9 cellular contexts compared by ENCODE assay signal in the genomic region with DNA sequence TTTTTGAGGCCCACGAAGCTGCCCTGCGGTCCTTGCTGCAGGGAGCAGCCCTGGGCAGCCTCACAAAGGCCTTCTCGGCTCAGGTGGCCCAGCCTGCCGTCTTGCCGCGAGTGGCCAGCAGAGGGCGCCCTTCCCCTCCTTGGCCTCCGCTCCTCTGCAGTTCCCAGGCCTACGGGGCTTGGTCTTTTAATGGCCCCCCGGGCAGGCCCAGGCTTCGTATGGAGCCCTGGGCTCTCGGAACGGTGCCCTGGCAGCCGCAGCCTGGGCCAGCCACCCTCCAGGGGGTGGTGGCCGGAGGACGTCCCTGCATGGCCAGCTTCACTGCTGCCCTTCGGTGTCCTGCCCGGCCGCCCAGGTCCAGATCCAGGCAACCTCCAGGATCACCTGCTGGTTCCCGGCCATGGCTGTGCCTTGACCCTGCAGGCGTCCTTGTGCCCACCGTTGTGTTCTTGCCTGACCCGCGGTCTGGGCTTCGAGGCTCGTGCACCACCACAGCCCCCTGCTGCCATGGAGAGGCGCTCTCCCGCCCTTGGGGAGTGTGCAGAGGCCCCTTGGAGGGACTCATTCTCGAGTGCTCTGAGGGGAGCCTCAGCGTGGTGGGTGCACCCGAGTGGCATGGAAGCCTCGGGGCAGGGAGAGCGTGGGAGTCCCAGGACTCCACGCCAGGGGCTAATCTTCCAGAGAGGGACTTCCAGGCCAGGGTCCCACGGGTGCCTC. TPM values are rescaled to one million over a fixed set of nuclear protein-coding genes. Genes with fewer than 3 reads are reported as not detected.
DNase-seq lines count a peak whose midpoint lies in the region; ATAC-seq and TF ChIP-seq lines count a peak whose summit lies in the region.
"Had no signal": no experiment of that assay in that cellular context is flagged by ENCODE, and none has a peak within 500 bp of the region (broad histone marks: within the 10 kb centered on the region; RNA-seq: fewer than 3 reads in every experiment).

No MANE protein-coding gene starts in this region.

- peak overlapping the region; percentile 51 for H2AFZ ChIP-seq in IMR-90 (replicated peaks; ENCODE audit: low read length, poor library complexity)
- no peak overlapping the region for H2AFZ ChIP-seq in SU-DHL-6 (ENCODE audit: low read depth, low read length, severe bottlenecking)
- no peak overlapping the region for H2AFZ ChIP-seq in smooth muscle cell (ENCODE audit: low read depth)

- H3K4me3 ChIP-seq in IMR-90 (ENCODE audit: insufficient read depth, low read depth, low read length) (no peak overlapping the region), SU-DHL-6 (ENCODE audit: insufficient read depth, low read length, poor library complexity, severe bottlenecking) (no peak overlapping the region), smooth muscle cell (no peak overlapping the region)

- H3K9me3 ChIP-seq in IMR-90 (ENCODE audit: control insufficient read depth, insufficient read depth, low read length), result no peaks in the 10 kb centered on the region
- no peaks in the 10 kb centered on the region for H3K9me3 ChIP-seq in SU-DHL-6 (ENCODE audit: insufficient read depth, low read length)
- no peaks in the 10 kb centered on the region for H3K9me3 ChIP-seq in smooth muscle cell (replicated peaks; ENCODE audit: low read depth)

- peak overlapping the region; percentile 42 for H2AK9ac ChIP-seq in IMR-90 (replicated peaks; ENCODE audit: low read depth, low read length, poor library complexity)

- dilution Hi-C loops in IMR-90 (cut with HindIII; ENCODE audit: low sequenced_read_pairs, unreplicated experiment), result no loop called here

- H3K56ac ChIP-seq in IMR-90 (ENCODE audit: extremely low read depth, insufficient read depth, low read length), result no peak overlapping the region

- no peak overlapping the region for H3K14ac ChIP-seq in IMR-90 (replicated peaks; ENCODE audit: low read depth, low read length)

- H3K9ac ChIP-seq in IMR-90 (ENCODE audit: low read depth, low read length), result no peak overlapping the region
- no peak overlapping the region for H3K9ac ChIP-seq in SU-DHL-6 (ENCODE audit: low read length)
- H3K9ac ChIP-seq in smooth muscle cell (ENCODE audit: low read depth), result no peak overlapping the region

- no peak overlapping the region for H4K91ac ChIP-seq in IMR-90 (ENCODE audit: insufficient read depth, low read depth, low read length)

- H2BK15ac ChIP-seq in IMR-90 (ENCODE audit: low read depth, low read length), result no peak overlapping the region

- no peaks in the 10 kb centered on the region for H4K20me1 ChIP-seq in IMR-90 (ENCODE audit: insufficient read depth, low read length)
- H4K20me1 ChIP-seq in SU-DHL-6 (ENCODE audit: low read depth, low read length), result no peaks in the 10 kb centered on the region
- H4K20me1 ChIP-seq in smooth muscle cell (ENCODE audit: low read depth), result no peaks in the 10 kb centered on the region

- no peak overlapping the region for H3K4ac ChIP-seq in IMR-90 (ENCODE audit: low read depth, low read length)

- H3K4me1 ChIP-seq in IMR-90 (ENCODE audit: control insufficient read depth, insufficient read depth, low read length) (no peaks in the 10 kb centered on the region), smooth muscle cell (ENCODE audit: low read depth) (no peaks in the 10 kb centered on the region)

- in situ Hi-C loops in IMR-90 (cut with MboI; ENCODE audit: low sequenced_read_pairs), result loop anchor here (25.0 kb wide), 2 partner anchors 467 to 542 kb away; no protein-coding TSS in a partner anchor

- TF ChIP-seq CTCF in IMR-90 (conservative IDR thresholded peaks at IDR 0.05; ENCODE audit: low read depth, low read length) (peak; percentile 63), SU-DHL-6 (IDR thresholded peaks at IDR 0.05; ENCODE audit: insufficient read depth, low read length, poor library complexity, severe bottlenecking) (peak; percentile 80), smooth muscle cell (IDR thresholded peaks at IDR 0.05; ENCODE audit: borderline replicate concordance, insufficient read depth, poor library complexity, severe bottlenecking) (peak; percentile 89)

- no TSS peak for BruUV-seq in IMR-90 (replicated peaks; lab: Mats Ljungman, UMichigan)

- no peak for TF ChIP-seq POLR2A in IMR-90 (IDR thresholded peaks at IDR 0.05; ENCODE audit: low read depth, low read length)

- H3K9me2 ChIP-seq in SU-DHL-6 (replicated peaks; ENCODE audit: insufficient read depth, low read length), result no peaks in the 10 kb centered on the region

- no peaks in the 10 kb centered on the region for H3K79me1 ChIP-seq in IMR-90 (ENCODE audit: low read depth in 1 of 2, low read length in 2 of 2)

- no peak overlapping the region for H2BK20ac ChIP-seq in IMR-90 (ENCODE audit: low read depth, low read length)

- H2BK120ac ChIP-seq in IMR-90 (ENCODE audit: low read depth, low read length), result no peak overlapping the region

- no peak overlapping the region for H3K23ac ChIP-seq in IMR-90 (ENCODE audit: low read depth, low read length)

- H3K9me1 ChIP-seq in IMR-90 (ENCODE audit: insufficient read depth, low read length), result no peaks in the 10 kb centered on the region

- WGBS in IMR-90 (ENCODE audit: extremely low coverage in 2 of 2, insufficient read length in 1 of 2), 2 experiments, result 18% methylated on average over 12 of the region's 35 CpGs; no CpG with 5 or more reads in 1 of the 2 experiments
- WGBS in smooth muscle cell (ENCODE audit: low lambda C conversion rate), result 60% methylated on average over 34 of the region's 35 CpGs

- ATAC-seq in IMR-90 (ENCODE audit: low read depth) (peak; percentile 83), left ventricle myocardium superior (peak; percentile 64), GM21723 (IDR thresholded peaks at IDR 0.05; ENCODE audit: unreplicated experiment) (no peak)

- TF ChIP-seq RAD21 in IMR-90 (IDR thresholded peaks at IDR 0.05; ENCODE audit: low read length), result peak; percentile 50

- H3K18ac ChIP-seq in IMR-90 (ENCODE audit: low read depth, low read length), result no peak overlapping the region

- H3K4me2 ChIP-seq in IMR-90 (ENCODE audit: low read depth, low read length) (no peak overlapping the region), SU-DHL-6 (ENCODE audit: low read depth, low read length, poor library complexity, severe bottlenecking) (no peak overlapping the region), smooth muscle cell (no peak overlapping the region)

- H2AK5ac ChIP-seq in IMR-90 (ENCODE audit: low read depth, low read length), result no peak overlapping the region

- H3K79me2 ChIP-seq in SU-DHL-6 (ENCODE audit: insufficient read depth, low read length) (no peaks in the 10 kb centered on the region), smooth muscle cell (ENCODE audit: low read depth) (no peaks in the 10 kb centered on the region)

- CTCF ChIA-PET in IMR-90 (lab: Yijun Ruan, JAX), result interaction anchor here (0.6 kb wide), 1 partner anchor 536 kb away, joined by 3 read pairs; no protein-coding TSS in a partner anchor

- H3K27me3 ChIP-seq in IMR-90 (ENCODE audit: control insufficient read depth, insufficient read depth, low read length) (no peaks in the 10 kb centered on the region; the same call in 1 of the 2 replicates), SU-DHL-6 (ENCODE audit: low read length) (no peaks in the 10 kb centered on the region), smooth muscle cell (ENCODE audit: low read depth) (no peaks in the 10 kb centered on the region)

- H3F3A ChIP-seq in SU-DHL-6 (ENCODE audit: insufficient read depth), result no peaks in the 10 kb centered on the region
- H3F3A ChIP-seq in smooth muscle cell (ENCODE audit: low read depth), result no peaks in the 10 kb centered on the region

- peak; percentile 76 for DNase-seq in COR-L47 (lab: John Stamatoyannopoulos, UW)
- no peak for DNase-seq in IMR-90
- peak; percentile 43 for DNase-seq in activated naive CD8-positive, alpha-beta T cell treated with anti-CD3 and anti-CD28 coated beads, Interleukin-2, amount 50 U/mL, for 16 hours (ENCODE audit: low read depth, low spot score)
- peak; percentile 73 for DNase-seq in left ventricle myocardium superior
- peak; percentile 36 for DNase-seq in smooth muscle cell (lab: John Stamatoyannopoulos, UW; ENCODE audit: unreplicated experiment)
- DNase-seq in amniotic stem cell (lab: John Stamatoyannopoulos, UW), result no peak

- H3K27ac ChIP-seq in IMR-90 (ENCODE audit: insufficient read depth, low read length) (no peak overlapping the region), SU-DHL-6 (ENCODE audit: low read depth, low read length) (no peak overlapping the region), smooth muscle cell (ENCODE audit: low read depth) (no peak overlapping the region)

- H3K36me3 ChIP-seq in IMR-90 (ENCODE audit: control insufficient read depth, insufficient read depth, low read length), result no peaks in the 10 kb centered on the region
- no peaks in the 10 kb centered on the region for H3K36me3 ChIP-seq in SU-DHL-6 (ENCODE audit: low read length)
- no peaks in the 10 kb centered on the region for H3K36me3 ChIP-seq in smooth muscle cell (ENCODE audit: low read depth)

- POLR2A ChIA-PET in IMR-90 (lab: Charles Lee; ENCODE audit: unreplicated experiment), result no interaction called here

- intact Hi-C loops in IMR-90 (cut with micrococcal nuclease) (loop anchor here (1.0 kb wide), 1 partner anchor 545 kb away; no protein-coding TSS in a partner anchor), left ventricle myocardium superior (cut with micrococcal nuclease) (no loop called here)

- no peak overlapping the region for H4K8ac ChIP-seq in IMR-90 (ENCODE audit: low read depth in 2 of 2, low read length in 2 of 2)

- no peak overlapping the region for H2BK5ac ChIP-seq in IMR-90 (ENCODE audit: low read depth, low read length, poor library complexity, severe bottlenecking)

- no peak overlapping the region for H4K5ac ChIP-seq in IMR-90 (ENCODE audit: low read depth, low read length)

TF ChIP-seq in IMR-90, 13 proteins besides CTCF, POLR2A, EP300 and RAD21 (continues in another document):
- TF ChIP-seq, protein P1, sequence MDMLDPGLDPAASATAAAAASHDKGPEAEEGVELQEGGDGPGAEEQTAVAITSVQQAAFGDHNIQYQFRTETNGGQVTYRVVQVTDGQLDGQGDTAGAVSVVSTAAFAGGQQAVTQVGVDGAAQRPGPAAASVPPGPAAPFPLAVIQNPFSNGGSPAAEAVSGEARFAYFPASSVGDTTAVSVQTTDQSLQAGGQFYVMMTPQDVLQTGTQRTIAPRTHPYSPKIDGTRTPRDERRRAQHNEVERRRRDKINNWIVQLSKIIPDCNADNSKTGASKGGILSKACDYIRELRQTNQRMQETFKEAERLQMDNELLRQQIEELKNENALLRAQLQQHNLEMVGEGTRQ (IDR thresholded peaks at IDR 0.05; ENCODE audit: low read depth, low read length), result no peak
- TF ChIP-seq MAZ (IDR thresholded peaks at IDR 0.05; ENCODE audit: borderline replicate concordance, low read depth, low read length), result no peak

RNA-seq across cellular contexts. Expression of a gene that starts 9.4 kb away (rescaled TPM):
- not detected in 2 replicates for total RNA-seq in IMR-90 (2012; rRNA removed)
- not detected in 2 replicates for polyA plus RNA-seq in IMR-90 (2012; rRNA removed)
- not detected in 2 replicates for polyA plus RNA-seq in IMR-90 (2012; cell fraction: cytosol; rRNA removed)
- polyA plus RNA-seq in IMR-90 (2012; cell fraction: nucleus; rRNA removed; ENCODE audit: low replicate concordance), result not detected in 2 replicates
- 28.2 TPM for total RNA-seq in left ventricle myocardium superior
- 0.18 and 0.49 TPM in 2 replicates for total RNA-seq in smooth muscle cell
- 0.47 and 1.2 TPM in 2 replicates for polyA plus RNA-seq in smooth muscle cell
- polyA plus RNA-seq: IgD-negative memory B cell had no signal

RNA-seq across cellular contexts. Expression of a gene that starts 43.5 kb away (rescaled TPM):
- not detected in 2 replicates for total RNA-seq in IMR-90 (2012; rRNA removed)
- polyA plus RNA-seq in IMR-90 (2012; rRNA removed), result 0.03 TPM in 1 of 2 replicates, not detected in the other
- not detected in 2 replicates for polyA plus RNA-seq in IMR-90 (2012; cell fraction: cytosol; rRNA removed)
- 0.01 TPM in 1 of 2 replicates, not detected in the other for polyA plus RNA-seq in IMR-90 (2012; cell fraction: nucleus; rRNA removed; ENCODE audit: low replicate concordance)
- 6.0 TPM for total RNA-seq in left ventricle myocardium superior
- 4.4 and 5.9 TPM in 2 replicates for total RNA-seq in smooth muscle cell
- 4.0 and 4.4 TPM in 2 replicates for polyA plus RNA-seq in smooth muscle cell
- polyA plus RNA-seq: IgD-negative memory B cell had no signal

Comparison
In these comparisons a context has a peak if more than half of its experiments do, and no peak if none do; other contexts are left out.
1. DNase-seq: peak in COR-L47 (single experiment), activated naive CD8-positive, alpha-beta T cell treated with anti-CD3 and anti-CD28 coated beads, Interleukin-2, amount 50 U/mL, for 16 hours (single experiment), left ventricle myocardium superior (single experiment) and smooth muscle cell (single experiment); none in IMR-90 (single experiment) and amniotic stem cell (single experiment).
2. RNA of a gene that starts 9.4 kb away (total RNA-seq): 28.2 TPM in left ventricle myocardium superior (single experiment); 0.18 to 0.49 TPM in smooth muscle cell and not detected in IMR-90; every median in the first group is over 10 times any median in the second.
3. Peak in every context shown above with its lines, with median percentiles within 50 percentile points of each other: CTCF ChIP-seq.